Comparison of ENCODE assay signal across 10 cellular contexts in the genomic region with DNA sequence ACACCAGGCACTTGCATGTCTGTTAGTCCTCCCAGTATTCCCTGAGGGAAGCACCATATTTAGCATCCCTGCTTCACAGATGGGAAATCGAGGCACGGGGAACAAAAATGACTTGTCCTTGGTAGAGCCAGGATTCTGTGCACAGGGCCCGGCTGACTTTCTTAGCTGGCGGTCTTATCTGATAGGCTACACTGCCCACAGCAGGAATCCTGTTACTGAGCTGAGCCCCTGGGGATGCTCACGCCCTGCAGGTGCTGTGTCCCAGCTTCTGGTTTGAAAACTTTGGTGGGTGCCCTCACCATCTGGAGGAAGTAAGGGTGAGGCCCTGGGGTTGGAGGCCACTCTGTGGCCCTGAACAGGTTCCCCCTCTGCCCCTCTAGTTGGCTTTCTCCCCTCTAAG. TPM values are rescaled to one million over a fixed set of nuclear protein-coding genes. Genes with fewer than 3 reads are reported as not detected.
DNase-seq lines count a peak whose midpoint lies in the region; ATAC-seq, FAIRE-seq and TF ChIP-seq lines count a peak whose summit lies in the region.
"Had no signal": no experiment of that assay in that cellular context is flagged by ENCODE, and none has a peak within 500 bp of the region (broad histone marks: within the 10 kb centered on the region; RNA-seq: fewer than 3 reads in every experiment).

No MANE protein-coding gene starts in this region.

- no peak for DNase-seq in activated naive CD4-positive, alpha-beta T cell treated with anti-CD3 and anti-CD28 coated beads, Interleukin-2, amount 10 ng/mL, durations not matched to agents 7 days and 5 days
- no peak for DNase-seq in activated naive CD4-positive, alpha-beta T cell treated with anti-CD3 and anti-CD28 coated beads, Interleukin-2, amount 50 U/mL, for 16 hours
- DNase-seq in Peyer's patch (peak in 2 of 3 donors; percentile 77 to 79), epithelial cell of prostate (ENCODE audit: low read depth, low spot score) (no peak), transverse colon (peak; percentile 50), pancreas (no peak)
- DNase-seq: HCEC 1CT, retina had no signal

- TF ChIP-seq CTCF in Peyer's patch (IDR thresholded peaks at IDR 0.05) (no peak), transverse colon (IDR thresholded peaks at IDR 0.05) (no peak), pancreas (IDR thresholded peaks at IDR 0.05) (no peak)

- CTCF ChIA-PET in activated naive CD4-positive, alpha-beta T cell treated with anti-CD3 and anti-CD28 coated beads, Interleukin-2, amount 10 ng/mL, durations not matched to agents 7 days and 5 days (lab: Charles Lee): interaction anchor here (1.1 to 1.7 kb wide), 3 partner anchors 40 to 66 kb away, joined by 3 to 7 read pairs (median 5); no protein-coding TSS in a partner anchor

- ATAC-seq in HG03045 (IDR thresholded peaks at IDR 0.05; ENCODE audit: unreplicated experiment): no peak
- no peak for ATAC-seq in pancreas
- no peak for ATAC-seq in HG03439 (IDR thresholded peaks at IDR 0.05; ENCODE audit: unreplicated experiment)

- peak overlapping the region in 1 of 4 donors; percentile 1 for H3K4me3 ChIP-seq in Peyer's patch
- H3K4me3 ChIP-seq in transverse colon: no peak overlapping the region
- H3K4me3 ChIP-seq in pancreas: no peak overlapping the region

- no peak for FAIRE-seq in pancreas (lab: Jason Lieb, UNC)

- H3K27ac Mint-ChIP-seq in activated naive CD4-positive, alpha-beta T cell treated with anti-CD3 and anti-CD28 coated beads, Interleukin-2, amount 10 ng/mL, durations not matched to agents 7 days and 5 days: peak overlapping the region; percentile 96

- peaks cover 79% of the 10 kb centered on the region for H3K4me1 Mint-ChIP-seq in activated naive CD4-positive, alpha-beta T cell treated with anti-CD3 and anti-CD28 coated beads, Interleukin-2, amount 10 ng/mL, durations not matched to agents 7 days and 5 days

- no peaks in the 10 kb centered on the region for H3K9me3 Mint-ChIP-seq in activated naive CD4-positive, alpha-beta T cell treated with anti-CD3 and anti-CD28 coated beads, Interleukin-2, amount 10 ng/mL, durations not matched to agents 7 days and 5 days

- TF ChIP-seq POLR2A in Peyer's patch (IDR thresholded peaks at IDR 0.05) (no peak), transverse colon (IDR thresholded peaks at IDR 0.05) (no peak)

- no peaks in the 10 kb centered on the region for H3K27me3 Mint-ChIP-seq in activated naive CD4-positive, alpha-beta T cell treated with anti-CD3 and anti-CD28 coated beads, Interleukin-2, amount 10 ng/mL, durations not matched to agents 7 days and 5 days

- H3K4me3 Mint-ChIP-seq in activated naive CD4-positive, alpha-beta T cell treated with anti-CD3 and anti-CD28 coated beads, Interleukin-2, amount 10 ng/mL, durations not matched to agents 7 days and 5 days: no peak overlapping the region

- H3K27me3 ChIP-seq in Peyer's patch: no peaks in the 10 kb centered on the region
- H3K27me3 ChIP-seq in transverse colon: no peaks in the 10 kb centered on the region
- H3K27me3 ChIP-seq in pancreas: no peaks in the 10 kb centered on the region

- no peak for TF ChIP-seq EP300 in transverse colon (IDR thresholded peaks at IDR 0.05; ENCODE audit: low read depth)

- H3K4me1 ChIP-seq in Peyer's patch (peaks cover 22 to 72% (median 43%) of the 10 kb centered on the region in 4 donors), transverse colon (peaks cover 60 to 78% (median 65%) of the 10 kb centered on the region in 4 donors), pancreas (peaks cover 28 to 62% (median 35%) of the 10 kb centered on the region in 3 donors)

- H3K36me3 ChIP-seq in Peyer's patch (peaks cover 0 to 18% (median 0%) of the 10 kb centered on the region in 3 donors), transverse colon (no peaks in the 10 kb centered on the region), pancreas (peaks cover 0 to 3% (median 0%) of the 10 kb centered on the region in 3 donors)

- intact Hi-C loops in transverse colon (cut with DNase I; ENCODE audit: low total_unique reads) (no loop called here), pancreas (cut with DNase I) (loop anchor here in 1 of 3 donors (5.0 kb wide), 2 partner anchors 188 to 338 kb away; no protein-coding TSS in a partner anchor)

- WGBS in transverse colon (ENCODE audit: low coverage in 1 of 2), 2 donors: 83% methylated on average over 4 of the region's 5 CpGs; no CpG with 5 or more reads in 1 of the 2 donors
- WGBS in pancreas, 2 donors: 78 to 82% methylated on average over 5 of the region's 5 CpGs

- peaks cover 31% of the 10 kb centered on the region for H3K36me3 Mint-ChIP-seq in activated naive CD4-positive, alpha-beta T cell treated with anti-CD3 and anti-CD28 coated beads, Interleukin-2, amount 10 ng/mL, durations not matched to agents 7 days and 5 days

- H3K9me3 ChIP-seq in Peyer's patch: no peaks in the 10 kb centered on the region
- no peaks in the 10 kb centered on the region for H3K9me3 ChIP-seq in transverse colon
- H3K9me3 ChIP-seq in pancreas: no peaks in the 10 kb centered on the region

- in situ Hi-C loops in transverse colon (cut with MboI; ENCODE audit: low pct_ligation_motif_present in 1 of 4, low pct_unique_long_range_greater_than_20kb in 1 of 4, low sequenced_read_pairs in 3 of 4): no loop called here

- H3K27ac ChIP-seq in Peyer's patch: peak overlapping the region; percentile 65 to 84 (median 78)
- H3K27ac ChIP-seq in epithelial cell of prostate: peak overlapping the region; percentile 89
- H3K27ac ChIP-seq in transverse colon: peak overlapping the region; percentile 75 to 88 (median 86)
- H3K27ac ChIP-seq in pancreas: peak overlapping the region in 1 of 4 donors; percentile 89

RNA-seq across cellular contexts. Expression of a gene that starts 43.0 kb away (rescaled TPM):
- total RNA-seq in Peyer's patch (100 to 1,000 TPM in 3 of 4 donors, 10 to 100 TPM in 1; 98.3 to 162 (median 122) TPM), transverse colon (100 to 1,000 TPM in 1 of 4 donors, 10 to 100 TPM in 3; 40.2 to 212 (median 51.2) TPM), pancreas (10 to 100 TPM; 14.4 to 23.7 (median 21.2) TPM)
- 10 to 100 TPM; 10.4 to 21.6 TPM for polyA plus RNA-seq in pancreas

Comparison
In these comparisons a context has a peak if more than half of its experiments do, and no peak if none do; other contexts are left out.
1. DNase-seq: peak in Peyer's patch (2 of 3) and transverse colon (single experiment); none in activated naive CD4-positive, alpha-beta T cell treated with anti-CD3 and anti-CD28 coated beads, Interleukin-2, amount 10 ng/mL, durations not matched to agents 7 days and 5 days (single experiment), activated naive CD4-positive, alpha-beta T cell treated with anti-CD3 and anti-CD28 coated beads, Interleukin-2, amount 50 U/mL, for 16 hours (single experiment), epithelial cell of prostate (single experiment) and pancreas (0 of 6).